8 cellular contexts compared by ENCODE assay signal in genomic region chr1:7680791-7681165, GRCh38.
A peak's percentile ranks its signal among the peaks of the same experiment; 100 is the strongest.
DNase-seq lines count a peak whose midpoint lies in the region; TF ChIP-seq lines count a peak whose summit lies in the region.

No MANE protein-coding gene starts in this region.

- intact Hi-C loops in A673 (cut with micrococcal nuclease; ENCODE audit: unreplicated experiment) = no loop called here

- H3K4me1 ChIP-seq in A673 (ENCODE audit: insufficient read depth, low read length, poor library complexity, severe bottlenecking) (peaks cover 11% of the 10 kb centered on the region), HUES6 (ENCODE audit: control insufficient read depth, insufficient read depth, low read length) (no peaks in the 10 kb centered on the region), adipocyte (ENCODE audit: control insufficient read depth, insufficient read depth, low read length) (no peaks in the 10 kb centered on the region), iPS-15b (ENCODE audit: control insufficient read depth, insufficient read depth, low read length) (no peaks in the 10 kb centered on the region), skeletal muscle satellite cell (ENCODE audit: control insufficient read depth, insufficient read depth, low read length) (no peaks in the 10 kb centered on the region)

- peak overlapping the region; percentile 99 for H3K4me2 ChIP-seq in skeletal muscle satellite cell (ENCODE audit: low read length)

- DNase-seq in A673 (ENCODE audit: low spot score) (peak; percentile 31), adipocyte (ENCODE audit: low read depth) (no peak), A172 (ENCODE audit: low spot score) (no peak), T-helper 9 cell (no peak), NCI-H2029 (lab: John Stamatoyannopoulos, UW) (no peak)

- peak overlapping the region; percentile 86 for H3K9ac ChIP-seq in HUES6 (ENCODE audit: low read length)
- peak overlapping the region; percentile 59 for H3K9ac ChIP-seq in adipocyte (ENCODE audit: low read length)
- no peak overlapping the region for H3K9ac ChIP-seq in iPS-15b (ENCODE audit: low read depth, low read length)
- peak overlapping the region; percentile 85 for H3K9ac ChIP-seq in skeletal muscle satellite cell (ENCODE audit: low read depth, low read length)

- H3K4me3 ChIP-seq in A673 (ENCODE audit: low read depth, low read length, poor library complexity, severe bottlenecking) (peak overlapping the region; percentile 66), HUES6 (ENCODE audit: low read depth, low read length) (peak overlapping the region; percentile 69), adipocyte (ENCODE audit: low read length) (peak overlapping the region; percentile 78), iPS-15b (ENCODE audit: low read depth, low read length) (peak overlapping the region; percentile 54), skeletal muscle satellite cell (ENCODE audit: low read length) (peak overlapping the region; percentile 89)

- CTCF ChIA-PET in A673 (lab: Charles Lee) = interaction anchor here (0.5 to 1.1 kb wide), 4 partner anchors 13 to 1244 kb away, joined by 3 to 4 read pairs (median 3); no protein-coding TSS in a partner anchor

- H3K9me3 ChIP-seq in A673 (ENCODE audit: low read depth, low read length, poor library complexity, severe bottlenecking) = no peaks in the 10 kb centered on the region
- no peaks in the 10 kb centered on the region for H3K9me3 ChIP-seq in HUES6 (ENCODE audit: control insufficient read depth, insufficient read depth, low read depth, low read length)
- no peaks in the 10 kb centered on the region for H3K9me3 ChIP-seq in adipocyte (ENCODE audit: control insufficient read depth, low read length)
- H3K9me3 ChIP-seq in iPS-15b (ENCODE audit: control insufficient read depth, insufficient read depth, low read length) = no peaks in the 10 kb centered on the region
- no peaks in the 10 kb centered on the region for H3K9me3 ChIP-seq in skeletal muscle satellite cell (replicated peaks; ENCODE audit: low read length)

- H3K36me3 ChIP-seq in A673 (ENCODE audit: insufficient read depth, low read length, poor library complexity, severe bottlenecking) (no peaks in the 10 kb centered on the region), HUES6 (ENCODE audit: control insufficient read depth, insufficient read depth, low read length) (no peaks in the 10 kb centered on the region), adipocyte (ENCODE audit: control insufficient read depth, insufficient read depth, low read length, severe bottlenecking) (no peaks in the 10 kb centered on the region), iPS-15b (ENCODE audit: control insufficient read depth, insufficient read depth, low read length) (no peaks in the 10 kb centered on the region), skeletal muscle satellite cell (ENCODE audit: insufficient read depth, low read length) (no peaks in the 10 kb centered on the region)

- H3K27me3 ChIP-seq in A673 (replicated peaks; ENCODE audit: insufficient read depth, low read depth, low read length, poor library complexity) = no peaks in the 10 kb centered on the region
- peaks cover 45% of the 10 kb centered on the region for H3K27me3 ChIP-seq in HUES6 (ENCODE audit: control insufficient read depth, insufficient read depth, low read length)
- H3K27me3 ChIP-seq in adipocyte (replicated peaks; ENCODE audit: control insufficient read depth, insufficient read depth, low read length) = peaks cover 36% of the 10 kb centered on the region
- H3K27me3 ChIP-seq in iPS-15b (ENCODE audit: control insufficient read depth, insufficient read depth, low read length) = peaks cover 19% of the 10 kb centered on the region
- H3K27me3 ChIP-seq in skeletal muscle satellite cell (ENCODE audit: control insufficient read depth, insufficient read depth, low read length) = peaks cover 29% of the 10 kb centered on the region

- no peak for TF ChIP-seq CTCF in A673 (conservative IDR thresholded peaks at IDR 0.05; ENCODE audit: low read depth, low read length)

- H3K27ac ChIP-seq in A673 (ENCODE audit: low read depth, low read length, poor library complexity, severe bottlenecking) = peak overlapping the region; percentile 86
- no peak overlapping the region for H3K27ac ChIP-seq in HUES6 (ENCODE audit: low read depth, low read length)

- BruUV-seq in A673 (replicated peaks; lab: Mats Ljungman, UMichigan) = no TSS peak

- POLR2A ChIA-PET in A673 (lab: Charles Lee; ENCODE audit: low non-redundant PET) = no interaction called here
